ENCODE assay signal across 21 cellular contexts in genomic region chr9:38129366-38129765, GRCh38.
"Had no signal": no experiment of that assay in that cellular context is flagged by ENCODE, and none has a peak within 500 bp of the region (broad histone marks: within the 10 kb centered on the region; RNA-seq: fewer than 3 reads in every experiment).

No MANE protein-coding gene starts in this region.

- H3K27ac Mint-ChIP-seq: IgD-negative memory B cell had no signal

- H3K27ac ChIP-seq: KMS-11 had no signal

- H3K4me1 Mint-ChIP-seq: IgD-negative memory B cell had no signal

- H3K9me3 ChIP-seq: SK-N-SH had no signal

- H3K36me3 Mint-ChIP-seq: IgD-negative memory B cell had no signal

- H3K9ac ChIP-seq: KMS-11, SK-N-SH had no signal

- ATAC-seq: K562 had no signal

- DNase-seq: Kasumi-1, MM.1S, NCI-H1048, NCI-H1105, NCI-H1417, NCI-H1436 treated with DMSO at 0.1 percent for 48 hours, NCI-H1694, NCI-H187 treated with DMSO at 0.1 percent for 48 hours, NCI-H2029 treated with DMSO at 0.1 percent for 48 hours, NCI-H2171 treated with DMSO at 0.1 percent for 48 hours, NCI-H345, NCI-H446 treated with DMSO at 0.1 percent for 48 hours, NCI-H510A treated with DMSO at 0.1 percent for 48 hours, NCI-H526, NCI-H748 treated with DMSO at 0.1 percent for 48 hours, RPMI8226, SHP77, SK-N-SH had no signal

- H3K4me2 ChIP-seq: KMS-11, SK-N-SH had no signal

- H3K4me3 Mint-ChIP-seq: IgD-negative memory B cell had no signal

- H3K4me3 ChIP-seq: K562 had no signal
